In genomic region chr1:6378096-6378746, GRCh38 we compare ENCODE assay signal across 14 cellular contexts. TPM values are rescaled to one million over a fixed set of nuclear protein-coding genes. Genes with fewer than 3 reads are reported as not detected.
DNase-seq lines count a peak whose midpoint lies in the region; ATAC-seq and TF ChIP-seq lines count a peak whose summit lies in the region.
"Had no signal": no experiment of that assay in that cellular context is flagged by ENCODE, and none has a peak within 500 bp of the region (broad histone marks: within the 10 kb centered on the region; RNA-seq: fewer than 3 reads in every experiment).

No MANE protein-coding gene starts in this region.

- intact Hi-C loops in CD4-positive, alpha-beta T cell (cut with DNase I, micrococcal nuclease), result no loop called here

- H3K9me3 Mint-ChIP-seq in CD4-positive, alpha-beta T cell, result no peaks in the 10 kb centered on the region

- ATAC-seq in HG03442 (IDR thresholded peaks at IDR 0.05; ENCODE audit: unreplicated experiment), result no peak
- no peak for ATAC-seq in CD4-positive, alpha-beta T cell (ENCODE audit: poor library complexity)

- peak; percentile 21 for TF ChIP-seq CTCF in fibroblast of pulmonary artery (IDR thresholded peaks at IDR 0.05; ENCODE audit: low read length, missing control alignments)
- TF ChIP-seq CTCF in CD4-positive, alpha-beta T cell (IDR thresholded peaks at IDR 0.05), result no peak

- H3K4me1 Mint-ChIP-seq in CD4-positive, alpha-beta T cell (ENCODE audit: low read depth), result no peaks in the 10 kb centered on the region
- H3K4me1 Mint-ChIP-seq: B cell had no signal

- peaks cover 11% of the 10 kb centered on the region for H4K20me1 ChIP-seq in BLaER1

- peaks cover 30% of the 10 kb centered on the region for H3K4me1 ChIP-seq in BLaER1

- no peak overlapping the region for H3K27ac Mint-ChIP-seq in CD4-positive, alpha-beta T cell
- H3K27ac Mint-ChIP-seq: B cell had no signal

- DNase-seq in HEK293T (ENCODE audit: extremely low spot score), result peak; percentile 65
- peak; percentile 26 for DNase-seq in RPMI7951 (ENCODE audit: low read depth)
- DNase-seq in fibroblast of pulmonary artery (ENCODE audit: low read depth), result no peak
- no peak for DNase-seq in HPDE6-E6E7 (ENCODE audit: extremely low spot score)
- no peak for DNase-seq in CD4-positive, alpha-beta T cell
- no peak for DNase-seq in GDM1 (lab: John Stamatoyannopoulos, UW)
- DNase-seq: activated T-cell treated with anti-CD3 and anti-CD28 coated beads for 4 hours; NCI-H2227 treated with DMSO at 0.1 percent for 48 hours; stimulated activated naive CD4-positive, alpha-beta T cell treated with Interleukin-2 at 50 U/mL for 16 hours had no signal

- H3K27ac ChIP-seq in BLaER1, result peak overlapping the region; percentile 44; the same call in 1 of the 2 replicates
- H3K27ac ChIP-seq in CD4-positive, alpha-beta T cell (ENCODE audit: low read depth, low read length), result no peak overlapping the region
- H3K27ac ChIP-seq: coronary artery had no signal

- peak overlapping the region; percentile 65 for H3K4me2 ChIP-seq in BLaER1

- CTCF ChIA-PET in HEK293T (lab: Yijun Ruan, JAX), result interaction anchor here (1.2 to 1.5 kb wide), 2 partner anchors 14 to 20 kb away, joined by 3 to 5 read pairs; no protein-coding TSS in a partner anchor
- CTCF ChIA-PET in CD4-positive, alpha-beta T cell (lab: Charles Lee), result interaction anchor here (1.5 kb wide), 1 partner anchor 30 kb away, joined by 4 read pairs; no protein-coding TSS in a partner anchor

- peaks cover 21% of the 10 kb centered on the region for H3K9me3 ChIP-seq in BLaER1
- no peaks in the 10 kb centered on the region for H3K9me3 ChIP-seq in CD4-positive, alpha-beta T cell (ENCODE audit: control insufficient read depth, low read length)

- no peak overlapping the region for H3K4me3 ChIP-seq in BLaER1
- no peak overlapping the region for H3K4me3 ChIP-seq in fibroblast of pulmonary artery (replicated peaks; ENCODE audit: low read depth, low read length)
- H3K4me3 ChIP-seq: coronary artery had no signal

- no peak overlapping the region for H3K9ac ChIP-seq in BLaER1

- no peaks in the 10 kb centered on the region for H3K36me3 Mint-ChIP-seq in CD4-positive, alpha-beta T cell (ENCODE audit: low read depth)

- H3K27me3 ChIP-seq in BLaER1, result no peaks in the 10 kb centered on the region
- no peaks in the 10 kb centered on the region for H3K27me3 ChIP-seq in CD4-positive, alpha-beta T cell (ENCODE audit: control insufficient read depth, insufficient read depth, low read length)

- peaks cover 15% of the 10 kb centered on the region for H3K36me3 ChIP-seq in BLaER1

- H3K4me3 Mint-ChIP-seq in CD4-positive, alpha-beta T cell, result no peak overlapping the region
- H3K4me3 Mint-ChIP-seq: B cell had no signal

- H3K27me3 Mint-ChIP-seq in CD4-positive, alpha-beta T cell, result no peaks in the 10 kb centered on the region
- H3K27me3 Mint-ChIP-seq: B cell had no signal

- POLR2A ChIA-PET in HEK293T (lab: Yijun Ruan, JAX), result interaction anchor here (2.6 kb wide), 1 partner anchor 15 kb away, joined by 10 read pairs; the partner anchor contains the start of gene ACOT7
- POLR2A ChIA-PET in CD4-positive, alpha-beta T cell (lab: Charles Lee), result no interaction called here

TF ChIP-seq in HEK293T, 16 proteins besides CTCF, POLR2A, EP300 and RAD21:
- TF ChIP-seq ARNT (IDR thresholded peaks at IDR 0.05) (no peak), HDGF (IDR thresholded peaks at IDR 0.05; ENCODE audit: borderline replicate concordance) (no peak), FOXA1 (IDR thresholded peaks at IDR 0.05) (no peak), ZNF384 (IDR thresholded peaks at IDR 0.05) (no peak), L3MBTL2 (conservative IDR thresholded peaks at IDR 0.05) (no peak), BHLHE40 (IDR thresholded peaks at IDR 0.05; ENCODE audit: borderline replicate concordance) (no peak), FOXM1 (IDR thresholded peaks at IDR 0.05; ENCODE audit: borderline replicate concordance) (no peak), SUZ12 (IDR thresholded peaks at IDR 0.05) (no peak), FOXK2 (IDR thresholded peaks at IDR 0.05) (no peak), SP1 (IDR thresholded peaks at IDR 0.05) (no peak), NFRKB (IDR thresholded peaks at IDR 0.05) (no peak), ELF4 (IDR thresholded peaks at IDR 0.05) (no peak), LEF1 (IDR thresholded peaks at IDR 0.05; ENCODE audit: borderline replicate concordance) (no peak), PKNOX1 (IDR thresholded peaks at IDR 0.05) (no peak), CTBP1 (IDR thresholded peaks at IDR 0.05; ENCODE audit: borderline replicate concordance) (no peak), TARDBP (IDR thresholded peaks at IDR 0.05) (no peak)

RNA-seq across cellular contexts. Expression of gene ACOT7, which starts 15.3 kb away (rescaled TPM):
- 142 and 174 TPM in 2 replicates for total RNA-seq in RPMI7951 (2014; rRNA removed; shearing (Covaris generic))
- 1 to 10 TPM; 5.3 to 5.4 TPM for total RNA-seq in CD4-positive, alpha-beta T cell

RNA-seq across cellular contexts. Expression of gene HES2, which starts 41.5 kb away (rescaled TPM):
- total RNA-seq in RPMI7951 (2014; rRNA removed; shearing (Covaris generic)), result under 0.01 and 0.10 TPM in 2 replicates
- not detected for total RNA-seq in CD4-positive, alpha-beta T cell
- total RNA-seq: B cell, mononuclear cell had no signal

RNA-seq across cellular contexts. Expression of gene ESPN, which starts 46.4 kb away (rescaled TPM):
- 0.10 TPM in 1 of 2 replicates, not detected in the other for total RNA-seq in RPMI7951 (2014; rRNA removed; shearing (Covaris generic))
- 1 to 10 TPM; 2.0 to 3.9 TPM for total RNA-seq in CD4-positive, alpha-beta T cell

Comparison
In these comparisons a context has a peak if more than half of its experiments do, and no peak if none do; other contexts are left out.
1. DNase-seq: peak in HEK293T (single experiment) and RPMI7951 (single experiment); none in fibroblast of pulmonary artery (single experiment), HPDE6-E6E7 (single experiment), CD4-positive, alpha-beta T cell (0 of 10) and GDM1 (single experiment).
2. RNA of gene ACOT7, which starts 15.3 kb away (total RNA-seq): 142 to 174 TPM in RPMI7951; 5.3 to 5.4 TPM in CD4-positive, alpha-beta T cell; every median in the first group is over 10 times any median in the second.